19 cellular contexts compared by ENCODE assay signal in the genomic region with DNA sequence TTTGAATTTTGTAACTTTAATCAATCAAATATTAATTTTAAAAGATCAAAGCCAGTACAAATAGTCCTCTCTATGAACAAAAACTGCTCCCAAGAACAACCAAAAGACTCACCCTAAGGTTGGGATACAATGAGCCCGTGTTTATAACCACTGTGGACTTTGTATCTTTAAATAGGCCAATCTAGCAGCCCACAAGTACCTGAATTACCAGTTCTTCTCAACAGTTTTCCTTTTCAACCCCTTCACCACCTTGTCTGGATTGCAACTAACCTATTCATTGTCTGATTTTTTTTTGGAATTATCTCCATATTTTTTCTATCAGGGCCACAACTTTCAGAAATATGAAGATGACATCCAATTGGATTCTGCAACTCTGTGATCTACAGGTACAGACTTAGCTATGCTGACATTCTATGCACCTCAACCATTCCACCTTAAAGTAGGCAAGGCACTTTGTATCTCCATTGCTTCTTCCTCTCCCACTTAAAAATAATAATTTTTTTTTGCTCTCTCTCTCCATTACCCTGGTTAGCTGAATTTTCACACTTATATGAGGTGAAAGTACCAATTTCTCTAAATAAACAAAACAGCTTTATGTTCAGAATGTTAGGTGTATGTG.
A peak's percentile ranks its signal among the peaks of the same experiment; 100 is the strongest.
DNase-seq lines count a peak whose midpoint lies in the region; ATAC-seq, FAIRE-seq and TF ChIP-seq lines count a peak whose summit lies in the region.
"Had no signal": no experiment of that assay in that cellular context is flagged by ENCODE, and none has a peak within 500 bp of the region (broad histone marks: within the 10 kb centered on the region; RNA-seq: fewer than 3 reads in every experiment).

No MANE protein-coding gene starts in this region.

- TF ChIP-seq POLR2A in right lobe of liver (IDR thresholded peaks at IDR 0.05): no peak

- peak in 3 of 4 donors; percentile 45 to 79 (median 65) for ATAC-seq in right lobe of liver
- no peak for ATAC-seq in HG03108 (IDR thresholded peaks at IDR 0.05; ENCODE audit: unreplicated experiment)

- peak overlapping the region in 1 of 2 donors; percentile 36 for H3K9ac ChIP-seq in colonic mucosa (ENCODE audit: low read depth in 2 of 2, low read length in 2 of 2)

- H3K9me3 ChIP-seq in colonic mucosa: no peaks in the 10 kb centered on the region
- no peaks in the 10 kb centered on the region for H3K9me3 ChIP-seq in right lobe of liver
- H3K9me3 ChIP-seq in small intestine (ENCODE audit: control insufficient read depth, low read depth): no peaks in the 10 kb centered on the region

- TF ChIP-seq CTCF in colonic mucosa (IDR thresholded peaks at IDR 0.05): no peak
- no peak for TF ChIP-seq CTCF in right lobe of liver (IDR thresholded peaks at IDR 0.05)

- DNase-seq in DMS53 (lab: John Stamatoyannopoulos, UW) (peak; percentile 80), colonic mucosa (peak; percentile 47), right lobe of liver (no peak), small intestine (peak; percentile 81), substantia nigra (lab: John Stamatoyannopoulos, UW) (no peak), amygdala (lab: John Stamatoyannopoulos, UW) (no peak)
- DNase-seq: CD4-positive, alpha-beta T cell; DMS79 treated with DMSO at 0.1 percent for 48 hours; NCI-H1105; NCI-H2081; NCI-H2171 treated with DMSO at 0.1 percent for 48 hours; NCI-H446; NCI-H748 treated with DMSO at 0.1 percent for 48 hours; SHP77 had no signal

- H3K27ac ChIP-seq in colonic mucosa (peak overlapping the region; percentile 60), right lobe of liver (no peak overlapping the region), small intestine (ENCODE audit: low read depth in 1 of 2, low read length in 1 of 2) (peak overlapping the region in 1 of 2 donors; percentile 12), substantia nigra (ENCODE audit: low read depth, low read length, poor library complexity, severe bottlenecking) (no peak overlapping the region)
- H3K27ac ChIP-seq: HL-60, SK-N-MC had no signal

- H3K27me3 ChIP-seq in colonic mucosa (no peaks in the 10 kb centered on the region), right lobe of liver (no peaks in the 10 kb centered on the region), small intestine (ENCODE audit: control insufficient read depth in 2 of 2, insufficient read depth in 2 of 2, low read length in 2 of 2) (no peaks in the 10 kb centered on the region)

- peak; percentile 23 for FAIRE-seq in small intestine (lab: Jason Lieb, UNC)
- FAIRE-seq: H54, HTR-8/SVneo had no signal

- H3K4me1 ChIP-seq in colonic mucosa (no peaks in the 10 kb centered on the region), right lobe of liver (peaks cover 0 to 5% (median 0%) of the 10 kb centered on the region in 4 donors), small intestine (ENCODE audit: control insufficient read depth in 2 of 2, insufficient read depth in 1 of 2, low read depth in 1 of 2, low read length in 1 of 2) (peaks cover 0 to 7% of the 10 kb centered on the region in 2 donors)

- H3K36me3 ChIP-seq in colonic mucosa (no peaks in the 10 kb centered on the region), right lobe of liver (no peaks in the 10 kb centered on the region), small intestine (ENCODE audit: control insufficient read depth in 2 of 2, insufficient read depth in 2 of 2, low read length in 2 of 2) (no peaks in the 10 kb centered on the region)

- intact Hi-C loops in colonic mucosa (cut with DNase I) (no loop called here), right lobe of liver (cut with DNase I) (no loop called here)

- WGBS in right lobe of liver (ENCODE audit: insufficient coverage, low coverage, low lambda C conversion rate, missing lambda C conversion rate): 21% methylated on average over 1 of the region's 1 CpG
- 7 to 58% (median 21%) methylated on average over 1 of the region's 1 CpG for WGBS in small intestine, 3 donors

- peak overlapping the region; percentile 4 for H3K4me3 ChIP-seq in colonic mucosa
- no peak overlapping the region for H3K4me3 ChIP-seq in right lobe of liver
- no peak overlapping the region for H3K4me3 ChIP-seq in small intestine (ENCODE audit: low read depth in 1 of 2, low read length in 2 of 2)
- H3K4me3 ChIP-seq: SK-N-MC had no signal

Comparison
In these comparisons a context has a peak if more than half of its experiments do, and no peak if none do; other contexts are left out.
1. DNase-seq: peak in DMS53 (single experiment), colonic mucosa (single experiment) and small intestine (single experiment); none in right lobe of liver (0 of 3), substantia nigra (0 of 49) and amygdala (0 of 56).